ENCODE assay signal across 15 cellular contexts in the genomic region with DNA sequence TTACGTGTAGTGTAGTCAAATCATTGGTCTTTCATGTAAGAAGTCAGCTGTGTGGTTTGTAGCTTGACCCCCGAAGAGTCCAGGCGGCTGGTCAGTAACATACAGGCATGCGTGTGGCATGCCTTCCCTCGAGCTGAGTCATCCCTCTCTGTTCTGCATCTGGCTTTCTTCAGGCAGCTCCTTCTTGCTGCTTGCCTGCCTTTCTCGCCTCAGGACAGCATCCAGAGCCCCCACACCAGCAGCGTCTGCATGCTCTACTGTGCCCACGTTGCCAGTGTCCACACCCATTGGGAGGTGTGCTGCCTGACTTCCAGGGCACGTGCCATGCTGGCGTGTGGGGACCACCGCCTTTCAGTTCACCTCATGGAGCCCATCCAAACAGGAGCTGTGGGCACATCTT.
DNase-seq lines count a peak whose midpoint lies in the region; ATAC-seq and TF ChIP-seq lines count a peak whose summit lies in the region.
"Had no signal": no experiment of that assay in that cellular context is flagged by ENCODE, and none has a peak within 500 bp of the region (broad histone marks: within the 10 kb centered on the region; RNA-seq: fewer than 3 reads in every experiment).

No MANE protein-coding gene starts in this region.

- in situ Hi-C loops in G401 (cut with HindIII; ENCODE audit: low sequenced_read_pairs): no loop called here

- peak; percentile 72 for DNase-seq in ELF-1 (ENCODE audit: low read depth, low spot score)
- DNase-seq in T-helper 17 cell: no peak
- peak; percentile 88 for DNase-seq in fibroblast of peridontal ligament (ENCODE audit: extremely low read depth)
- peak; percentile 89 for DNase-seq in non-pigmented ciliary epithelial cell (ENCODE audit: low read depth)
- DNase-seq in lower lobe of right lung: no peak
- no peak for DNase-seq in caudate nucleus (lab: John Stamatoyannopoulos, UW)
- DNase-seq in G401 (ENCODE audit: low spot score): no peak
- DNase-seq: activated naive CD8-positive, alpha-beta T cell treated with anti-CD3 and anti-CD28 coated beads, Interleukin-2, amount 50 U/mL, for 24 hours; CD4-positive, alpha-beta T cell; effector memory CD4-positive, alpha-beta T cell; MV-4-11; NCI-H446; RPMI8226 had no signal

- H3K27me3 ChIP-seq in lower lobe of right lung (ENCODE audit: low read depth): no peaks in the 10 kb centered on the region

- ATAC-seq in T-helper 17 cell: no peak
- ATAC-seq in lower lobe of right lung: no peak
- ATAC-seq in HG02981 (IDR thresholded peaks at IDR 0.05; ENCODE audit: unreplicated experiment): no peak
- ATAC-seq: activated naive CD8-positive, alpha-beta T cell treated with anti-CD3 and anti-CD28 coated beads, Interleukin-2, amount 50 U/mL, for 24 hours had no signal

- no peak overlapping the region for H3K27ac ChIP-seq in lower lobe of right lung
- H3K27ac ChIP-seq in caudate nucleus (ENCODE audit: low read depth, low read length): no peak overlapping the region

- H3K4me3 Mint-ChIP-seq in T-helper 17 cell: no peak overlapping the region
- H3K4me3 Mint-ChIP-seq: activated naive CD8-positive, alpha-beta T cell treated with anti-CD3 and anti-CD28 coated beads, Interleukin-2, amount 50 U/mL, for 24 hours; CD4-positive, alpha-beta T cell; stimulated activated naive CD8-positive, alpha-beta T cell treated with anti-CD3 and anti-CD28 coated beads, Interleukin-15, Interleukin-2, amounts not matched to agents 100 ng/mL and 50 ng/mL, for 24 hours had no signal

- TF ChIP-seq CTCF in lower lobe of right lung (IDR thresholded peaks at IDR 0.05): no peak

- H3K36me3 ChIP-seq in lower lobe of right lung: peaks cover 98% of the 10 kb centered on the region

- intact Hi-C loops in lower lobe of right lung (cut with DNase I): no loop called here

- H3K27me3 Mint-ChIP-seq in T-helper 17 cell: no peaks in the 10 kb centered on the region
- H3K27me3 Mint-ChIP-seq: activated naive CD8-positive, alpha-beta T cell treated with anti-CD3 and anti-CD28 coated beads, Interleukin-2, amount 50 U/mL, for 24 hours; CD4-positive, alpha-beta T cell; stimulated activated naive CD8-positive, alpha-beta T cell treated with anti-CD3 and anti-CD28 coated beads, Interleukin-15, Interleukin-2, amounts not matched to agents 100 ng/mL and 50 ng/mL, for 24 hours had no signal

- peaks cover 10% of the 10 kb centered on the region for H3K36me3 Mint-ChIP-seq in T-helper 17 cell (ENCODE audit: low read depth)

- H3K4me3 ChIP-seq in lower lobe of right lung: no peak overlapping the region

- H3K27ac Mint-ChIP-seq in T-helper 17 cell: peak overlapping the region; percentile 67
- H3K27ac Mint-ChIP-seq: activated naive CD8-positive, alpha-beta T cell treated with anti-CD3 and anti-CD28 coated beads, Interleukin-2, amount 50 U/mL, for 24 hours; CD4-positive, alpha-beta T cell; stimulated activated naive CD8-positive, alpha-beta T cell treated with anti-CD3 and anti-CD28 coated beads, Interleukin-15, Interleukin-2, amounts not matched to agents 100 ng/mL and 50 ng/mL, for 24 hours had no signal

- H3K4me1 ChIP-seq in lower lobe of right lung: no peaks in the 10 kb centered on the region

- H3K4me1 Mint-ChIP-seq in T-helper 17 cell: peaks cover 24% of the 10 kb centered on the region

- H3K9me3 ChIP-seq in T-helper 17 cell (ENCODE audit: control insufficient read depth, low read length, poor library complexity, severe bottlenecking) (no peaks in the 10 kb centered on the region), lower lobe of right lung (no peaks in the 10 kb centered on the region)

Comparison
In these comparisons a context has a peak if more than half of its experiments do, and no peak if none do; other contexts are left out.
1. DNase-seq: peak in ELF-1 (single experiment), fibroblast of peridontal ligament (single experiment) and non-pigmented ciliary epithelial cell (single experiment); none in T-helper 17 cell (0 of 3), lower lobe of right lung (single experiment), caudate nucleus (0 of 61) and G401 (single experiment).